9 cellular contexts compared by ENCODE assay signal in genomic region chr5:138662599-138662998, GRCh38.
DNase-seq lines count a peak whose midpoint lies in the region; ATAC-seq, FAIRE-seq and TF ChIP-seq lines count a peak whose summit lies in the region.
"Had no signal": no experiment of that assay in that cellular context is flagged by ENCODE, and none has a peak within 500 bp of the region (broad histone marks: within the 10 kb centered on the region; RNA-seq: fewer than 3 reads in every experiment).

No MANE protein-coding gene starts in this region.

- DNase-seq in GM18507 (ENCODE audit: extremely low spot score, insufficient read length, low read depth) (no peak), OCI-M1 (lab: John Stamatoyannopoulos, UW) (peak; percentile 31), posterior vena cava (ENCODE audit: low spot score) (peak; percentile 67), omental fat pad (ENCODE audit: low spot score) (no peak), inferior parietal cortex (ENCODE audit: extremely low spot score) (no peak), iPS-NIHi7 (ENCODE audit: extremely low spot score) (no peak)
- DNase-seq in activated naive CD4-positive, alpha-beta T cell treated with Interleukin-2 at 50 U/mL for 16 hours, result peak; percentile 35
- DNase-seq: anterior cingulate cortex had no signal

- no peak for TF ChIP-seq CTCF in omental fat pad (IDR thresholded peaks at IDR 0.05)

- intact Hi-C loops in posterior vena cava (cut with DNase I), result no loop called here

- ATAC-seq in omental fat pad (ENCODE audit: low FRiP score), result no peak
- ATAC-seq in HG02981 (IDR thresholded peaks at IDR 0.05; ENCODE audit: unreplicated experiment), result no peak

- peak; percentile 52 for FAIRE-seq in GM18507 (lab: Jason Lieb, UNC)

Comparison
In these comparisons a context has a peak if more than half of its experiments do, and no peak if none do; other contexts are left out.
1. DNase-seq: peak in OCI-M1 (single experiment), activated naive CD4-positive, alpha-beta T cell treated with Interleukin-2 at 50 U/mL for 16 hours (single experiment) and posterior vena cava (single experiment); none in GM18507 (single experiment), omental fat pad (single experiment), inferior parietal cortex (single experiment) and iPS-NIHi7 (single experiment).